Comparison of ENCODE assay signal across 19 cellular contexts in genomic region chr20:35021831-35022230, GRCh38.
DNase-seq lines count a peak whose midpoint lies in the region; ATAC-seq, FAIRE-seq and TF ChIP-seq lines count a peak whose summit lies in the region.
"Had no signal": no experiment of that assay in that cellular context is flagged by ENCODE, and none has a peak within 500 bp of the region (broad histone marks: within the 10 kb centered on the region; RNA-seq: fewer than 3 reads in every experiment).

No MANE protein-coding gene starts in this region.

- no peak for TF ChIP-seq CTCF in endodermal cell (conservative IDR thresholded peaks at IDR 0.05)
- no peak for TF ChIP-seq CTCF in progenitor cell of endocrine pancreas (IDR thresholded peaks at IDR 0.05; ENCODE audit: unreplicated experiment)

- H3K9me3 Mint-ChIP-seq in activated T-cell treated with anti-CD3 and anti-CD28 coated beads, Interleukin-2, amount 50 U/mL, for 24 hours = no peaks in the 10 kb centered on the region
- H3K9me3 Mint-ChIP-seq in endodermal cell (no peaks in the 10 kb centered on the region), progenitor cell of endocrine pancreas (ENCODE audit: low read depth) (no peaks in the 10 kb centered on the region)

- H3K9ac ChIP-seq in endodermal cell (ENCODE audit: extremely low read depth, low read length, poor library complexity, severe bottlenecking) = no peak overlapping the region
- H3K9ac ChIP-seq in subcutaneous abdominal adipose tissue (ENCODE audit: low read length in 5 of 5) = no peak overlapping the region
- H3K9ac ChIP-seq: KMS-11 had no signal

- no peak for FAIRE-seq in urothelium cell line (lab: Jason Lieb, UNC)
- FAIRE-seq: H1 had no signal

- H3K4me1 Mint-ChIP-seq in activated T-cell treated with anti-CD3 and anti-CD28 coated beads, Interleukin-2, amount 50 U/mL, for 24 hours (ENCODE audit: low read depth) = no peaks in the 10 kb centered on the region
- H3K4me1 Mint-ChIP-seq in endodermal cell (no peaks in the 10 kb centered on the region), progenitor cell of endocrine pancreas (ENCODE audit: low read depth) (no peaks in the 10 kb centered on the region)

- H3K4me3 ChIP-seq in endodermal cell (ENCODE audit: low read length) (no peak overlapping the region), subcutaneous abdominal adipose tissue (ENCODE audit: low read depth in 1 of 5, low read length in 5 of 5) (no peak overlapping the region)

- H3K4me1 ChIP-seq in endodermal cell (ENCODE audit: control insufficient read depth, insufficient read depth, low read length) = no peaks in the 10 kb centered on the region
- H3K4me1 ChIP-seq in subcutaneous abdominal adipose tissue (ENCODE audit: control insufficient read depth in 5 of 5, insufficient read depth in 5 of 5, low read length in 5 of 5) = peaks cover 1 to 41% (median 26%) of the 10 kb centered on the region in 5 donors

- DNase-seq in activated T-cell treated with anti-CD3 and anti-CD28 coated beads, Interleukin-2, amount 50 U/mL, for 24 hours = no peak
- no peak for DNase-seq in activated T-cell treated with anti-CD3 and anti-CD28 coated beads, Interleukin-2, amount 50 U/mL, for 48 hours
- DNase-seq in endodermal cell = no peak
- DNase-seq in progenitor cell of endocrine pancreas (ENCODE audit: low spot score, unreplicated experiment) = no peak
- DNase-seq in T-helper 9 cell = no peak
- no peak for DNase-seq in urothelium cell line (ENCODE audit: low spot score)
- DNase-seq: AML-193, DMS79 treated with DMSO at 0.1 percent for 48 hours, NCI-H1417 treated with DMSO at 0.1 percent for 48 hours, NCI-H1930, NCI-H226, NCI-H524, NCI-H82 had no signal

- H3K27ac ChIP-seq in endodermal cell (ENCODE audit: low read depth, low read length) = peak overlapping the region; percentile 74
- peak overlapping the region; percentile 60 for H3K27ac ChIP-seq in subcutaneous abdominal adipose tissue (ENCODE audit: low read depth, low read length)
- H3K27ac ChIP-seq: 22Rv1, C4-2B, KMS-11 had no signal

- peaks cover 82% of the 10 kb centered on the region for H3K36me3 Mint-ChIP-seq in activated T-cell treated with anti-CD3 and anti-CD28 coated beads, Interleukin-2, amount 50 U/mL, for 24 hours (ENCODE audit: low read depth)
- H3K36me3 Mint-ChIP-seq in endodermal cell (ENCODE audit: low read depth) = peaks cover 40% of the 10 kb centered on the region
- peaks cover 19% of the 10 kb centered on the region for H3K36me3 Mint-ChIP-seq in progenitor cell of endocrine pancreas (ENCODE audit: insufficient read depth)

- peak overlapping the region; percentile 27 for H3K27ac Mint-ChIP-seq in activated T-cell treated with anti-CD3 and anti-CD28 coated beads, Interleukin-2, amount 50 U/mL, for 24 hours
- H3K27ac Mint-ChIP-seq in endodermal cell (no peak overlapping the region), progenitor cell of endocrine pancreas (peak overlapping the region; percentile 7)

- no peak overlapping the region for H3K4me3 Mint-ChIP-seq in activated T-cell treated with anti-CD3 and anti-CD28 coated beads, Interleukin-2, amount 50 U/mL, for 24 hours
- H3K4me3 Mint-ChIP-seq in endodermal cell (no peak overlapping the region), progenitor cell of endocrine pancreas (ENCODE audit: low read depth) (no peak overlapping the region)

- H3K27me3 ChIP-seq in endodermal cell (ENCODE audit: control insufficient read depth, insufficient read depth, low read length, poor library complexity, severe bottlenecking) (no peaks in the 10 kb centered on the region), subcutaneous abdominal adipose tissue (ENCODE audit: control insufficient read depth in 5 of 5, insufficient read depth in 4 of 5, low read length in 5 of 5) (no peaks in the 10 kb centered on the region)

- H3K9me3 ChIP-seq in endodermal cell (ENCODE audit: control insufficient read depth, low read length) (no peaks in the 10 kb centered on the region), subcutaneous abdominal adipose tissue (ENCODE audit: control insufficient read depth in 5 of 5, low read length in 5 of 5) (no peaks in the 10 kb centered on the region)

- WGBS in endodermal cell (ENCODE audit: insufficient coverage in 1 of 2, insufficient read length in 1 of 2), 2 experiments = 91 to 100% methylated on average over 1 of the region's 1 CpG

- H3K36me3 ChIP-seq in endodermal cell (ENCODE audit: control insufficient read depth, insufficient read depth, low read length) (peaks cover 79% of the 10 kb centered on the region), subcutaneous abdominal adipose tissue (ENCODE audit: control insufficient read depth in 5 of 5, insufficient read depth in 5 of 5, low read length in 5 of 5) (peaks cover 14 to 77% (median 50%) of the 10 kb centered on the region in 5 donors)

- no peaks in the 10 kb centered on the region for H3K27me3 Mint-ChIP-seq in activated T-cell treated with anti-CD3 and anti-CD28 coated beads, Interleukin-2, amount 50 U/mL, for 24 hours
- H3K27me3 Mint-ChIP-seq in endodermal cell (ENCODE audit: insufficient read depth) = no peaks in the 10 kb centered on the region
- H3K27me3 Mint-ChIP-seq in progenitor cell of endocrine pancreas = no peaks in the 10 kb centered on the region

- no peak for ATAC-seq in GM21390 (IDR thresholded peaks at IDR 0.05; ENCODE audit: unreplicated experiment)
